In genomic region chr14:72906879-72907278, GRCh38 we compare ENCODE assay signal across 1 cellular context.
TF ChIP-seq lines count a peak whose summit lies in the region.

No MANE protein-coding gene starts in this region.

TF ChIP-seq in WTC11, 78 proteins besides CTCF, POLR2A, EP300 and RAD21:
- no peak for TF ChIP-seq E2F5 (CRISPR knock-in tag; IDR thresholded peaks at IDR 0.05)
- TF ChIP-seq FOXP1 (CRISPR knock-in tag; IDR thresholded peaks at IDR 0.05; ENCODE audit: borderline replicate concordance): no peak
- no peak for TF ChIP-seq CREM (CRISPR knock-in tag; IDR thresholded peaks at IDR 0.05)
- TF ChIP-seq ZNF532 (CRISPR knock-in tag; IDR thresholded peaks at IDR 0.05; ENCODE audit: borderline replicate concordance): no peak
- TF ChIP-seq ZNF425 (CRISPR knock-in tag; conservative IDR thresholded peaks at IDR 0.05): no peak
- no peak for TF ChIP-seq NFYB (CRISPR knock-in tag; conservative IDR thresholded peaks at IDR 0.05; ENCODE audit: low read depth)
- no peak for TF ChIP-seq EMX1 (CRISPR knock-in tag; IDR thresholded peaks at IDR 0.05)
- TF ChIP-seq E2F1 (CRISPR knock-in tag; IDR thresholded peaks at IDR 0.05): no peak
- no peak for TF ChIP-seq FOXK1 (CRISPR knock-in tag; IDR thresholded peaks at IDR 0.05)
- TF ChIP-seq HMGXB4 (CRISPR knock-in tag; IDR thresholded peaks at IDR 0.05): no peak
- TF ChIP-seq TEAD1 (CRISPR knock-in tag; IDR thresholded peaks at IDR 0.05): no peak
- no peak for TF ChIP-seq USF2 (CRISPR knock-in tag; IDR thresholded peaks at IDR 0.05)
- no peak for TF ChIP-seq KAT7 (CRISPR knock-in tag; IDR thresholded peaks at IDR 0.05; ENCODE audit: borderline replicate concordance)
- no peak for TF ChIP-seq MYBL2 (CRISPR knock-in tag; IDR thresholded peaks at IDR 0.05)
